Comparison of ENCODE assay signal across 9 cellular contexts in genomic region chr6:108944707-108945685, GRCh38.
A peak's percentile ranks its signal among the peaks of the same experiment; 100 is the strongest.
DNase-seq lines count a peak whose midpoint lies in the region; ATAC-seq and TF ChIP-seq lines count a peak whose summit lies in the region.
"Had no signal": no experiment of that assay in that cellular context is flagged by ENCODE, and none has a peak within 500 bp of the region (broad histone marks: within the 10 kb centered on the region; RNA-seq: fewer than 3 reads in every experiment).

No MANE protein-coding gene starts in this region.

- POLR2A ChIA-PET in HEK293T (lab: Yijun Ruan, JAX): no interaction called here

- H2AFZ ChIP-seq in osteoblast (ENCODE audit: low read length): peak overlapping the region; percentile 49

- H3K4me3 ChIP-seq in BLaER1: no peak overlapping the region
- H3K4me3 ChIP-seq in SJCRH30: no peak overlapping the region
- peak overlapping the region; percentile 33 for H3K4me3 ChIP-seq in osteoblast (ENCODE audit: insufficient read depth, low read length)

- no peak overlapping the region for H3K27ac ChIP-seq in BLaER1
- H3K27ac ChIP-seq in SJCRH30: peak overlapping the region; percentile 13; the same call in 1 of the 2 replicates
- H3K27ac ChIP-seq in osteoblast (ENCODE audit: low read depth, low read length): peak overlapping the region; percentile 92

- H3K4me2 ChIP-seq in BLaER1 (peak overlapping the region; percentile 36; the same call in 1 of the 2 replicates), osteoblast (ENCODE audit: insufficient read depth, low read length) (peak overlapping the region; percentile 62)

- no peak for DNase-seq in SJCRH30
- DNase-seq in foreskin melanocyte: peak; percentile 33
- DNase-seq in osteoblast (ENCODE audit: insufficient read length, low spot score, missing footprints): peak; percentile 89
- DNase-seq in HEK293T (ENCODE audit: extremely low spot score): no peak
- DNase-seq in NCI-H1417 treated with DMSO at 0.1 percent for 48 hours (lab: John Stamatoyannopoulos, UW): no peak
- DNase-seq in GM13976 (ENCODE audit: low spot score): no peak
- DNase-seq: NCI-H524 treated with DMSO at 0.1 percent for 48 hours had no signal

- H3K4me1 ChIP-seq in BLaER1: peaks cover 81% of the 10 kb centered on the region
- H3K4me1 ChIP-seq in SJCRH30: peaks cover 31% of the 10 kb centered on the region
- H3K4me1 ChIP-seq in osteoblast (ENCODE audit: insufficient read depth, low read length): peaks cover 45% of the 10 kb centered on the region

- TF ChIP-seq CTCF in osteoblast (IDR thresholded peaks at IDR 0.05; ENCODE audit: extremely low read depth, low read depth, low read length) (no peak), GM13976 (IDR thresholded peaks at IDR 0.05; ENCODE audit: borderline replicate concordance, control extremely low read depth, extremely low read depth, insufficient read depth, missing control alignments) (no peak)

- H3K9me3 ChIP-seq in BLaER1 (no peaks in the 10 kb centered on the region), SJCRH30 (replicated peaks) (no peaks in the 10 kb centered on the region), osteoblast (ENCODE audit: low read depth, low read length) (no peaks in the 10 kb centered on the region)

- H3K9ac ChIP-seq in BLaER1: no peak overlapping the region

- H3K27me3 ChIP-seq in BLaER1 (no peaks in the 10 kb centered on the region), SJCRH30 (no peaks in the 10 kb centered on the region), osteoblast (ENCODE audit: insufficient read depth, low read length) (no peaks in the 10 kb centered on the region)

- no peaks in the 10 kb centered on the region for H3K36me3 ChIP-seq in BLaER1
- H3K36me3 ChIP-seq in SJCRH30: no peaks in the 10 kb centered on the region
- H3K36me3 ChIP-seq in osteoblast (ENCODE audit: insufficient read depth, low read length): no peaks in the 10 kb centered on the region

- H4K20me1 ChIP-seq in BLaER1 (no peaks in the 10 kb centered on the region), osteoblast (ENCODE audit: insufficient read depth, low read length) (no peaks in the 10 kb centered on the region)

- no peak for ATAC-seq in GM21717 (IDR thresholded peaks at IDR 0.05; ENCODE audit: unreplicated experiment)

- in situ Hi-C loops in GM13976 (cut with MboI; ENCODE audit: low sequenced_read_pairs, unreplicated experiment): no loop called here

- CTCF ChIA-PET in HEK293T (lab: Yijun Ruan, JAX): no interaction called here

- H3K79me2 ChIP-seq in osteoblast (ENCODE audit: insufficient read depth, low read length): no peaks in the 10 kb centered on the region

TF ChIP-seq in HEK293T, 16 proteins besides CTCF, POLR2A, EP300 and RAD21:
- no peak for TF ChIP-seq FOXK2 (IDR thresholded peaks at IDR 0.05)
- no peak for TF ChIP-seq LEF1 (IDR thresholded peaks at IDR 0.05; ENCODE audit: borderline replicate concordance)
- no peak for TF ChIP-seq ZNF384 (IDR thresholded peaks at IDR 0.05)
- TF ChIP-seq L3MBTL2 (conservative IDR thresholded peaks at IDR 0.05): no peak
- no peak for TF ChIP-seq NFRKB (IDR thresholded peaks at IDR 0.05)
- no peak for TF ChIP-seq CTBP1 (IDR thresholded peaks at IDR 0.05; ENCODE audit: borderline replicate concordance)
- TF ChIP-seq FOXA1 (IDR thresholded peaks at IDR 0.05): no peak
- TF ChIP-seq TARDBP (IDR thresholded peaks at IDR 0.05): no peak
- no peak for TF ChIP-seq FOXM1 (IDR thresholded peaks at IDR 0.05; ENCODE audit: borderline replicate concordance)
- TF ChIP-seq SUZ12 (IDR thresholded peaks at IDR 0.05): no peak
- TF ChIP-seq ELF4 (IDR thresholded peaks at IDR 0.05): no peak
- no peak for TF ChIP-seq SP1 (IDR thresholded peaks at IDR 0.05)

Comparison
In these comparisons a context has a peak if more than half of its experiments do, and no peak if none do; other contexts are left out.
1. DNase-seq: peak in foreskin melanocyte (single experiment) and osteoblast (single experiment); none in SJCRH30 (0 of 2), HEK293T (single experiment), NCI-H1417 treated with DMSO at 0.1 percent for 48 hours (single experiment) and GM13976 (single experiment).